ENCODE assay signal across 29 cellular contexts in the genomic region with DNA sequence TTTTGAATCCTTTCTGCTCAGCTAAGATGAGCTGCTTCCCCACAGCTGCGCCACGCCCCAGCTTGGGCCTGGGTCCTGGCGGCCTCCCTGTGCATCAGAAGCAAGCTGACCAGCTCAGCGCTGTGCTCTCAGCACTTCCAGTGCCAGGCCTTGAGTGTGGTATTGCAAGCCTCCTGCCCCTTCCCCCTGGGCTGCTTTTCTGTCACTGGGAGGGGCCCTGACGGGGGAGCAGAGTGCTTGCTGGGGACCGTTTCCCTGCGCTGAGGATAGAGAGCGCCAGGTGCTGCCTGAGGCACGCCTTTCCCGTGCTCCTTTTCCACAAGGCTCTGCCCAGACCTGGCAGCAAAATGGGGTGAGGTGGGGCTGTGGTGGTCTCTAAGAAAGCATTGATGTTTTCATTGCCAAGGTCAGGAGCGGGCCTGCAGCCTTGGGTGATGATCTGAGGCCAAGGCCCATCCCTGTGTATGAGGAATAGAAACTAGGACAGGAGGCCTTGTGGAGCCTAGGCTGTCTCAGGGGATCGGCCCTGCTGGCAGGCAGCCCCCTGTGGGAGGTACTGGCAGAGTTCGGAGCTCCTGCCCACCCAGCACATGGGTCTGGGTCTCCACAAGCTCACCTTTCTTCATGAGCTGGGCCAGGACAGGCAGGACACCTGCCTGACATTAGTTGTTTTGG. TPM values are rescaled to one million over a fixed set of nuclear protein-coding genes. Genes with fewer than 3 reads are reported as not detected.
A peak's percentile ranks its signal among the peaks of the same experiment; 100 is the strongest.
DNase-seq lines count a peak whose midpoint lies in the region; ATAC-seq and TF ChIP-seq lines count a peak whose summit lies in the region.
"Had no signal": no experiment of that assay in that cellular context is flagged by ENCODE, and none has a peak within 500 bp of the region (broad histone marks: within the 10 kb centered on the region; RNA-seq: fewer than 3 reads in every experiment).

No MANE protein-coding gene starts in this region.

- CTCF ChIA-PET in Panc1 (lab: Charles Lee): no interaction called here
- CTCF ChIA-PET in GM10248 (lab: Yijun Ruan, JAX): no interaction called here

- WGBS in heart right ventricle, 2 donors: 88 to 94% methylated on average over 13 of the region's 13 CpGs

- H3K4me3 ChIP-seq in heart right ventricle: no peak overlapping the region
- H3K4me3 ChIP-seq in Panc1 (ENCODE audit: low read depth in 2 of 2, low read length in 2 of 2): no peak overlapping the region
- H3K4me3 ChIP-seq in endocrine pancreas (ENCODE audit: control insufficient read depth, insufficient read depth, low read length): no peak overlapping the region
- H3K4me3 ChIP-seq: dorsolateral prefrontal cortex, heart left ventricle had no signal

- no TSS peak for BruUV-seq in Panc1 (replicated peaks; lab: Mats Ljungman, UMichigan)

- DNase-seq in Right ventricle myocardium inferior (ENCODE audit: missing footprints) (peak; percentile 37), heart right ventricle (no peak), Panc1 (ENCODE audit: low read depth, low spot score) (no peak), GM10248 (ENCODE audit: extremely low spot score) (no peak), NCI-H1048 (lab: John Stamatoyannopoulos, UW) (no peak)
- peak; percentile 18 for DNase-seq in stimulated activated CD8-positive, alpha-beta memory T cell treated with anti-CD3 and anti-CD28 coated beads, Interleukin-4, amount 100 ng/mL, for 48 hours
- DNase-seq: activated naive CD4-positive, alpha-beta T cell treated with anti-CD3 and anti-CD28 coated beads, Interleukin-2, amount 10 ng/mL, durations not matched to agents 7 days and 5 days; activated T-cell treated with anti-CD3 and anti-CD28 coated beads for 4 hours; aorta; caudate nucleus; DMS 273 treated with DMSO at 0.1 percent for 48 hours; dorsolateral prefrontal cortex; HCEC 1CT; heart left ventricle; left cardiac atrium; mesenchymal stem cell; NCI-H1105; NCI-H1930; NCI-H226; NCI-H748 treated with DMSO at 0.1 percent for 48 hours; occipital lobe; retina; stimulated activated CD4-positive, alpha-beta T cell treated with anti-CD3 and anti-CD28 coated beads, Interleukin-2, amount 100 ng/mL, for 48 hours; stimulated activated naive CD4-positive, alpha-beta T cell had no signal

- ATAC-seq in Right ventricle myocardium inferior (no peak), heart right ventricle (no peak), Panc1 (peak; percentile 19; the same call in 1 of the 2 replicates), HG02938 (IDR thresholded peaks at IDR 0.05; ENCODE audit: unreplicated experiment) (no peak)
- ATAC-seq: left cardiac atrium, WTC11 had no signal

- peak overlapping the region; percentile 11 for H3K9ac ChIP-seq in endocrine pancreas (ENCODE audit: control insufficient read depth, insufficient read depth, low read length)

- intact Hi-C loops in Right ventricle myocardium inferior (cut with DNase I): no loop called here
- intact Hi-C loops in heart right ventricle (cut with DNase I): loop anchor here in 3 of 10 donors (10.0 kb wide), 2 partner anchors 88 to 1172 kb away; a partner anchor contains a TSS
- intact Hi-C loops in Panc1 (cut with micrococcal nuclease; ENCODE audit: unreplicated experiment): no loop called here

- H3K4me1 ChIP-seq in heart right ventricle: peaks cover 0 to 8% (median 0%) of the 10 kb centered on the region in 9 donors
- no peaks in the 10 kb centered on the region for H3K4me1 ChIP-seq in Panc1 (ENCODE audit: control insufficient read depth, insufficient read depth, low read length)
- H3K4me1 ChIP-seq in endocrine pancreas (ENCODE audit: control insufficient read depth, insufficient read depth, low read length): peaks cover 3% of the 10 kb centered on the region

- peaks cover 0 to 96% (median 49%) of the 10 kb centered on the region in 9 donors for H3K36me3 ChIP-seq in heart right ventricle
- H3K36me3 ChIP-seq in Panc1 (ENCODE audit: control insufficient read depth, insufficient read depth, low read length): no peaks in the 10 kb centered on the region; the same call in 1 of the 2 replicates
- H3K36me3 ChIP-seq in endocrine pancreas (ENCODE audit: control insufficient read depth, insufficient read depth, low read length): peaks cover 10% of the 10 kb centered on the region

- H3K27ac ChIP-seq in heart right ventricle: no peak overlapping the region
- H3K27ac ChIP-seq in Panc1 (ENCODE audit: low read length): no peak overlapping the region
- H3K27ac ChIP-seq: C4-2B, epithelial cell of prostate, heart left ventricle had no signal

- H3K9me3 ChIP-seq in heart right ventricle (no peaks in the 10 kb centered on the region), Panc1 (ENCODE audit: control insufficient read depth, insufficient read depth, low read depth, low read length) (no peaks in the 10 kb centered on the region), endocrine pancreas (ENCODE audit: control insufficient read depth, low read length) (no peaks in the 10 kb centered on the region)
- H3K9me3 ChIP-seq: heart left ventricle had no signal

- TF ChIP-seq CTCF in heart right ventricle (IDR thresholded peaks at IDR 0.05) (no peak), Panc1 (IDR thresholded peaks at IDR 0.05) (no peak), GM10248 (IDR thresholded peaks at IDR 0.05; ENCODE audit: control extremely low read depth, extremely low read depth, low read depth, missing control alignments) (no peak)

- H3K27me3 ChIP-seq in heart right ventricle (no peaks in the 10 kb centered on the region), Panc1 (ENCODE audit: control insufficient read depth, insufficient read depth, low read length) (no peaks in the 10 kb centered on the region), endocrine pancreas (ENCODE audit: control insufficient read depth, insufficient read depth, low read length) (no peaks in the 10 kb centered on the region)
- H3K27me3 ChIP-seq: dorsolateral prefrontal cortex, heart left ventricle had no signal

- in situ Hi-C loops in Panc1 (cut with HindIII; ENCODE audit: low pct_unique_long_range_greater_than_20kb, low sequenced_read_pairs): no loop called here

- POLR2A ChIA-PET in Panc1 (lab: Charles Lee): interaction anchor here (0.5 kb wide), 1 partner anchor 49 kb away, joined by 3 read pairs; no protein-coding TSS in a partner anchor
- POLR2A ChIA-PET in GM10248 (lab: Yijun Ruan, JAX): no interaction called here

RNA-seq across cellular contexts. Expression of a gene that starts 29.7 kb away (rescaled TPM):
- total RNA-seq in Right ventricle myocardium inferior (36.4 TPM), heart right ventricle (10 to 100 TPM; 27.8 to 40.7 (median 31.7) TPM), Panc1 (2021; ENCODE audit: unreplicated experiment) (45.2 TPM)
- polyA plus RNA-seq in heart right ventricle: 10 to 100 TPM; 22.3 to 23.8 TPM
- 56.0 TPM for polyA plus RNA-seq in Panc1 (2012; ENCODE audit: insufficient read length)

RNA-seq across cellular contexts. Expression of a gene that starts 47.5 kb away (rescaled TPM):
- total RNA-seq in Right ventricle myocardium inferior: 6.7 TPM
- total RNA-seq in heart right ventricle: 1 to 10 TPM; 4.2 to 8.1 (median 6.6) TPM
- 1 to 10 TPM; 7.6 to 8.4 TPM for polyA plus RNA-seq in heart right ventricle
- total RNA-seq in Panc1 (2021; ENCODE audit: unreplicated experiment): 35.7 TPM
- polyA plus RNA-seq in Panc1 (2012; ENCODE audit: insufficient read length): 21.2 TPM

Comparison
In these comparisons a context has a peak if more than half of its experiments do, and no peak if none do; other contexts are left out.
1. DNase-seq: peak in Right ventricle myocardium inferior (single experiment) and stimulated activated CD8-positive, alpha-beta memory T cell treated with anti-CD3 and anti-CD28 coated beads, Interleukin-4, amount 100 ng/mL, for 48 hours (single experiment); none in heart right ventricle (0 of 2), Panc1 (single experiment), GM10248 (single experiment) and NCI-H1048 (single experiment).